In the genomic region with DNA sequence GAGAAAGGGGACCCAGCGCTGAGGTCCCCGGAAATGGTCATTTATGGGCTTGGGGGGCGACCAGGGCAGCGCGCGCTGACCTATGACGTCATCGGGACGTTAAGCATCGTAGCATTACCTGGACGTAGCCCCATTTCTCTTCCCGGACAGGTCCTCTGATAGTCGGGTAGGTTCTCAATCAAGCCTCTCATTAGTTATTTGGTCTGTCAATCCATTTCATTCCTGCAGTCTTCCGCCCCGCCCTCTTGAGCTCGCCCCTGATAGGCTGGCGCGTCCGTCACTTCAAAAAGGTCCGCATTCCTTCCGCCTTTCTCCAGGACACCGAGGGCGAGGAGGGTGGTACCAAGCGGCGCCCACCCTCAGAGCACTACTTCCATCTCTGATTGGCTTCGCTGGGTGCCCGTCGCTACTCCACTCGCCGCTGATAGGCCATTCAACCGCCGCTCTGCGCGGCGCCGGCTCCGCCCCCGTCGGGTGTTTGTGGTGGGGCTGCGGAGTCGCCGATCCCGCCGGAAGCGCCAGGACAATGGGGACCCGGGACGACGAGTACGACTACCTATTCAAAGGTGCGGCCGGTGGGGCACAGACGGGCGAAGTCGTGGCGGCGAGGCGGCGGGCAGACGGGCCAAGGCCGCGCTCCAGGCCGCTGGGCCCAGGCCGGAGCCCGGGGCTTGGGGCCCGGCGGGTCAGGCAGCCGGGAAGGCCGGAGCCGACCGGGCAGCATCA, we compare ENCODE assay signal across 1 cellular context.
A peak's percentile ranks its signal among the peaks of the same experiment; 100 is the strongest.
TF ChIP-seq lines count a peak whose summit lies in the region.

A gene (plus strand): TSS at position 470 of the 726 bp plus-strand sequence. CDS start 57 bp downstream, at position 527.

TF ChIP-seq in HEK293, 187 proteins besides CTCF, POLR2A, EP300 and RAD21 (continued from another document and continues in another):
- TF ChIP-seq, protein P1, sequence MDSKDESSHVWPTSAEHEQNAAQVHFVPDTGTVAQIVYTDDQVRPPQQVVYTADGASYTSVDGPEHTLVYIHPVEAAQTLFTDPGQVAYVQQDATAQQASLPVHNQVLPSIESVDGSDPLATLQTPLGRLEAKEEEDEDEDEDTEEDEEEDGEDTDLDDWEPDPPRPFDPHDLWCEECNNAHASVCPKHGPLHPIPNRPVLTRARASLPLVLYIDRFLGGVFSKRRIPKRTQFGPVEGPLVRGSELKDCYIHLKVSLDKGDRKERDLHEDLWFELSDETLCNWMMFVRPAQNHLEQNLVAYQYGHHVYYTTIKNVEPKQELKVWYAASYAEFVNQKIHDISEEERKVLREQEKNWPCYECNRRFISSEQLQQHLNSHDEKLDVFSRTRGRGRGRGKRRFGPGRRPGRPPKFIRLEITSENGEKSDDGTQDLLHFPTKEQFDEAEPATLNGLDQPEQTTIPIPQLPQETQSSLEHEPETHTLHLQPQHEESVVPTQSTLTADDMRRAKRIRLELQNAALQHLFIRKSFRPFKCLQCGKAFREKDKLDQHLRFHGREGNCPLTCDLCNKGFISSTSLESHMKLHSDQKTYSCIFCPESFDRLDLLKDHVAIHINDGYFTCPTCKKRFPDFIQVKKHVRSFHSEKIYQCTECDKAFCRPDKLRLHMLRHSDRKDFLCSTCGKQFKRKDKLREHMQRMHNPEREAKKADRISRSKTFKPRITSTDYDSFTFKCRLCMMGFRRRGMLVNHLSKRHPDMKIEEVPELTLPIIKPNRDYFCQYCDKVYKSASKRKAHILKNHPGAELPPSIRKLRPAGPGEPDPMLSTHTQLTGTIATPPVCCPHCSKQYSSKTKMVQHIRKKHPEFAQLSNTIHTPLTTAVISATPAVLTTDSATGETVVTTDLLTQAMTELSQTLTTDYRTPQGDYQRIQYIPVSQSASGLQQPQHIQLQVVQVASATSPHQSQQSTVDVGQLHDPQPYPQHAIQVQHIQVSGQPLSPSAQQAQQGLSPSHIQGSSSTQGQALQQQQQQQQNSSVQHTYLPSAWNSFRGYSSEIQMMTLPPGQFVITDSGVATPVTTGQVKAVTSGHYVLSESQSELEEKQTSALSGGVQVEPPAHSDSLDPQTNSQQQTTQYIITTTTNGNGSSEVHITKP (tag by site-specific recombination; IDR thresholded peaks at IDR 0.05) = peak; percentile 66
- TF ChIP-seq EGR2 (tag by site-specific recombination; IDR thresholded peaks at IDR 0.05; ENCODE audit: low read depth) = peak; percentile 46
- peak; percentile 79; the same call in 1 of the 2 replicates for TF ChIP-seq ZNF76 (tag by site-specific recombination; IDR thresholded peaks at IDR 0.05; ENCODE audit: borderline replicate concordance, low read depth)
- TF ChIP-seq ZBTB17 (tag by site-specific recombination; IDR thresholded peaks at IDR 0.05) = peak; percentile 73
- peak; percentile 21; the same call in 1 of the 2 replicates for TF ChIP-seq WT1 (tag by site-specific recombination; IDR thresholded peaks at IDR 0.05)
- TF ChIP-seq KLF16 (tag by site-specific recombination; IDR thresholded peaks at IDR 0.05) = peak; percentile 94
- no peak for TF ChIP-seq ZNF558 (tag by site-specific recombination; IDR thresholded peaks at IDR 0.05)
- peak; percentile 19; the same call in 1 of the 2 replicates for TF ChIP-seq ZIC2 (tag by site-specific recombination; IDR thresholded peaks at IDR 0.05)
- TF ChIP-seq, protein P2, sequence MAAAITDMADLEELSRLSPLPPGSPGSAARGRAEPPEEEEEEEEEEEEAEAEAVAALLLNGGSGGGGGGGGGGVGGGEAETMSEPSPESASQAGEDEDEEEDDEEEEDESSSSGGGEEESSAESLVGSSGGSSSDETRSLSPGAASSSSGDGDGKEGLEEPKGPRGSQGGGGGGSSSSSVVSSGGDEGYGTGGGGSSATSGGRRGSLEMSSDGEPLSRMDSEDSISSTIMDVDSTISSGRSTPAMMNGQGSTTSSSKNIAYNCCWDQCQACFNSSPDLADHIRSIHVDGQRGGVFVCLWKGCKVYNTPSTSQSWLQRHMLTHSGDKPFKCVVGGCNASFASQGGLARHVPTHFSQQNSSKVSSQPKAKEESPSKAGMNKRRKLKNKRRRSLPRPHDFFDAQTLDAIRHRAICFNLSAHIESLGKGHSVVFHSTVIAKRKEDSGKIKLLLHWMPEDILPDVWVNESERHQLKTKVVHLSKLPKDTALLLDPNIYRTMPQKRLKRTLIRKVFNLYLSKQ (tag by site-specific recombination; IDR thresholded peaks at IDR 0.05; ENCODE audit: borderline replicate concordance) = no peak
- no peak for TF ChIP-seq ZNF121 (tag by site-specific recombination; IDR thresholded peaks at IDR 0.05)
- TF ChIP-seq, protein P3, sequence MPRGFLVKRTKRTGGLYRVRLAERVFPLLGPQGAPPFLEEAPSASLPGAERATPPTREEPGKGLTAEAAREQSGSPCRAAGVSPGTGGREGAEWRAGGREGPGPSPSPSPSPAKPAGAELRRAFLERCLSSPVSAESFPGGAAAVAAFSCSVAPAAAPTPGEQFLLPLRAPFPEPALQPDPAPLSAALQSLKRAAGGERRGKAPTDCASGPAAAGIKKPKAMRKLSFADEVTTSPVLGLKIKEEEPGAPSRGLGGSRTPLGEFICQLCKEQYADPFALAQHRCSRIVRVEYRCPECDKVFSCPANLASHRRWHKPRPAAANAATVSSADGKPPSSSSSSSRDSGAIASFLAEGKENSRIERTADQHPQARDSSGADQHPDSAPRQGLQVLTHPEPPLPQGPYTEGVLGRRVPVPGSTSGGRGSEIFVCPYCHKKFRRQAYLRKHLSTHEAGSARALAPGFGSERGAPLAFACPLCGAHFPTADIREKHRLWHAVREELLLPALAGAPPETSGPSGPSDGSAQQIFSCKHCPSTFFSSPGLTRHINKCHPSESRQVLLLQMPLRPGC (tag by site-specific recombination; IDR thresholded peaks at IDR 0.05) = peak; percentile 97
- TF ChIP-seq ZNF184 (tag by site-specific recombination; IDR thresholded peaks at IDR 0.05) = 0 out of 2 replicates have a peak, but pooled peaks have one; percentile 63
- TF ChIP-seq, protein P4, sequence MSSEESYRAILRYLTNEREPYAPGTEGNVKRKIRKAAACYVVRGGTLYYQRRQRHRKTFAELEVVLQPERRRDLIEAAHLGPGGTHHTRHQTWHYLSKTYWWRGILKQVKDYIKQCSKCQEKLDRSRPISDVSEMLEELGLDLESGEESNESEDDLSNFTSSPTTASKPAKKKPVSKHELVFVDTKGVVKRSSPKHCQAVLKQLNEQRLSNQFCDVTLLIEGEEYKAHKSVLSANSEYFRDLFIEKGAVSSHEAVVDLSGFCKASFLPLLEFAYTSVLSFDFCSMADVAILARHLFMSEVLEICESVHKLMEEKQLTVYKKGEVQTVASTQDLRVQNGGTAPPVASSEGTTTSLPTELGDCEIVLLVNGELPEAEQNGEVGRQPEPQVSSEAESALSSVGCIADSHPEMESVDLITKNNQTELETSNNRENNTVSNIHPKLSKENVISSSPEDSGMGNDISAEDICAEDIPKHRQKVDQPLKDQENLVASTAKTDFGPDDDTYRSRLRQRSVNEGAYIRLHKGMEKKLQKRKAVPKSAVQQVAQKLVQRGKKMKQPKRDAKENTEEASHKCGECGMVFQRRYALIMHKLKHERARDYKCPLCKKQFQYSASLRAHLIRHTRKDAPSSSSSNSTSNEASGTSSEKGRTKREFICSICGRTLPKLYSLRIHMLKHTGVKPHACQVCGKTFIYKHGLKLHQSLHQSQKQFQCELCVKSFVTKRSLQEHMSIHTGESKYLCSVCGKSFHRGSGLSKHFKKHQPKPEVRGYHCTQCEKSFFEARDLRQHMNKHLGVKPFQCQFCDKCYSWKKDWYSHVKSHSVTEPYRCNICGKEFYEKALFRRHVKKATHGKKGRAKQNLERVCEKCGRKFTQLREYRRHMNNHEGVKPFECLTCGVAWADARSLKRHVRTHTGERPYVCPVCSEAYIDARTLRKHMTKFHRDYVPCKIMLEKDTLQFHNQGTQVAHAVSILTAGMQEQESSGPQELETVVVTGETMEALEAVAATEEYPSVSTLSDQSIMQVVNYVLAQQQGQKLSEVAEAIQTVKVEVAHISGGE (tag by site-specific recombination; conservative IDR thresholded peaks at IDR 0.05; ENCODE audit: low read depth) = peak; percentile 70
- TF ChIP-seq, protein P5, sequence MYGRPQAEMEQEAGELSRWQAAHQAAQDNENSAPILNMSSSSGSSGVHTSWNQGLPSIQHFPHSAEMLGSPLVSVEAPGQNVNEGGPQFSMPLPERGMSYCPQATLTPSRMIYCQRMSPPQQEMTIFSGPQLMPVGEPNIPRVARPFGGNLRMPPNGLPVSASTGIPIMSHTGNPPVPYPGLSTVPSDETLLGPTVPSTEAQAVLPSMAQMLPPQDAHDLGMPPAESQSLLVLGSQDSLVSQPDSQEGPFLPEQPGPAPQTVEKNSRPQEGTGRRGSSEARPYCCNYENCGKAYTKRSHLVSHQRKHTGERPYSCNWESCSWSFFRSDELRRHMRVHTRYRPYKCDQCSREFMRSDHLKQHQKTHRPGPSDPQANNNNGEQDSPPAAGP (tag by site-specific recombination; IDR thresholded peaks at IDR 0.05) = peak; percentile 97; the same call in 1 of the 2 replicates
- TF ChIP-seq IKZF3 (tag by site-specific recombination; IDR thresholded peaks at IDR 0.05) = peak; percentile 87
- TF ChIP-seq ZNF677 (tag by site-specific recombination; IDR thresholded peaks at IDR 0.05) = peak; percentile 65; the same call in 1 of the 2 replicates
- TF ChIP-seq ZXDB (tag by site-specific recombination; IDR thresholded peaks at IDR 0.05) = peak; percentile 96
- no peak for TF ChIP-seq ZBTB48 (tag by site-specific recombination; IDR thresholded peaks at IDR 0.05)
- peak; percentile 79 for TF ChIP-seq ZNF335 (tag by site-specific recombination; conservative IDR thresholded peaks at IDR 0.05)
- TF ChIP-seq ZNF16 (tag by site-specific recombination; IDR thresholded peaks at IDR 0.05; ENCODE audit: low read depth) = no peak
- TF ChIP-seq ZNF510 (tag by site-specific recombination; IDR thresholded peaks at IDR 0.05; ENCODE audit: insufficient replicate concordance) = no peak
- peak; percentile 71 for TF ChIP-seq GLIS1 (tag by site-specific recombination; IDR thresholded peaks at IDR 0.05)
- no peak for TF ChIP-seq ZNF548 (tag by site-specific recombination; IDR thresholded peaks at IDR 0.05)
- TF ChIP-seq HOXC10 (CRISPR knock-in tag; IDR thresholded peaks at IDR 0.05) = 0 out of 2 replicates have a peak, but pooled peaks have one; percentile 68
- peak; percentile 92; the same call in 1 of the 2 replicates for TF ChIP-seq ZNF561 (tag by site-specific recombination; IDR thresholded peaks at IDR 0.05; ENCODE audit: borderline replicate concordance)
- TF ChIP-seq ZNF341 (tag by site-specific recombination; IDR thresholded peaks at IDR 0.05; ENCODE audit: low read depth) = peak; percentile 72
- TF ChIP-seq ZNF654 (tag by site-specific recombination; IDR thresholded peaks at IDR 0.05; ENCODE audit: low read depth) = no peak
- TF ChIP-seq, protein P6, sequence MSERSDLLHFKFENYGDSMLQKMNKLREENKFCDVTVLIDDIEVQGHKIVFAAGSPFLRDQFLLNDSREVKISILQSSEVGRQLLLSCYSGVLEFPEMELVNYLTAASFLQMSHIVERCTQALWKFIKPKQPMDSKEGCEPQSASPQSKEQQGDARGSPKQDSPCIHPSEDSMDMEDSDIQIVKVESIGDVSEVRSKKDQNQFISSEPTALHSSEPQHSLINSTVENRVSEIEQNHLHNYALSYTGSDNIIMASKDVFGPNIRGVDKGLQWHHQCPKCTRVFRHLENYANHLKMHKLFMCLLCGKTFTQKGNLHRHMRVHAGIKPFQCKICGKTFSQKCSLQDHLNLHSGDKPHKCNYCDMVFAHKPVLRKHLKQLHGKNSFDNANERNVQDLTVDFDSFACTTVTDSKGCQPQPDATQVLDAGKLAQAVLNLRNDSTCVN (tag by site-specific recombination; optimal IDR thresholded peaks at IDR 0.05) = peak; percentile 87
- 0 out of 2 replicates have a peak, but pooled peaks have one; percentile 4 for TF ChIP-seq FEZF1 (tag by site-specific recombination; IDR thresholded peaks at IDR 0.05)
- TF ChIP-seq RBAK (tag by site-specific recombination; IDR thresholded peaks at IDR 0.05) = no peak
- peak; percentile 91; the same call in 1 of the 2 replicates for TF ChIP-seq ZNF324 (tag by site-specific recombination; IDR thresholded peaks at IDR 0.05)
- peak; percentile 99 for TF ChIP-seq SP3 (tag by site-specific recombination; IDR thresholded peaks at IDR 0.05)
- peak; percentile 99 for TF ChIP-seq BCL11A (tag by site-specific recombination; IDR thresholded peaks at IDR 0.05; ENCODE audit: low read depth)
- no peak for TF ChIP-seq ZNF169 (tag by site-specific recombination; IDR thresholded peaks at IDR 0.05)
- TF ChIP-seq, protein P7, sequence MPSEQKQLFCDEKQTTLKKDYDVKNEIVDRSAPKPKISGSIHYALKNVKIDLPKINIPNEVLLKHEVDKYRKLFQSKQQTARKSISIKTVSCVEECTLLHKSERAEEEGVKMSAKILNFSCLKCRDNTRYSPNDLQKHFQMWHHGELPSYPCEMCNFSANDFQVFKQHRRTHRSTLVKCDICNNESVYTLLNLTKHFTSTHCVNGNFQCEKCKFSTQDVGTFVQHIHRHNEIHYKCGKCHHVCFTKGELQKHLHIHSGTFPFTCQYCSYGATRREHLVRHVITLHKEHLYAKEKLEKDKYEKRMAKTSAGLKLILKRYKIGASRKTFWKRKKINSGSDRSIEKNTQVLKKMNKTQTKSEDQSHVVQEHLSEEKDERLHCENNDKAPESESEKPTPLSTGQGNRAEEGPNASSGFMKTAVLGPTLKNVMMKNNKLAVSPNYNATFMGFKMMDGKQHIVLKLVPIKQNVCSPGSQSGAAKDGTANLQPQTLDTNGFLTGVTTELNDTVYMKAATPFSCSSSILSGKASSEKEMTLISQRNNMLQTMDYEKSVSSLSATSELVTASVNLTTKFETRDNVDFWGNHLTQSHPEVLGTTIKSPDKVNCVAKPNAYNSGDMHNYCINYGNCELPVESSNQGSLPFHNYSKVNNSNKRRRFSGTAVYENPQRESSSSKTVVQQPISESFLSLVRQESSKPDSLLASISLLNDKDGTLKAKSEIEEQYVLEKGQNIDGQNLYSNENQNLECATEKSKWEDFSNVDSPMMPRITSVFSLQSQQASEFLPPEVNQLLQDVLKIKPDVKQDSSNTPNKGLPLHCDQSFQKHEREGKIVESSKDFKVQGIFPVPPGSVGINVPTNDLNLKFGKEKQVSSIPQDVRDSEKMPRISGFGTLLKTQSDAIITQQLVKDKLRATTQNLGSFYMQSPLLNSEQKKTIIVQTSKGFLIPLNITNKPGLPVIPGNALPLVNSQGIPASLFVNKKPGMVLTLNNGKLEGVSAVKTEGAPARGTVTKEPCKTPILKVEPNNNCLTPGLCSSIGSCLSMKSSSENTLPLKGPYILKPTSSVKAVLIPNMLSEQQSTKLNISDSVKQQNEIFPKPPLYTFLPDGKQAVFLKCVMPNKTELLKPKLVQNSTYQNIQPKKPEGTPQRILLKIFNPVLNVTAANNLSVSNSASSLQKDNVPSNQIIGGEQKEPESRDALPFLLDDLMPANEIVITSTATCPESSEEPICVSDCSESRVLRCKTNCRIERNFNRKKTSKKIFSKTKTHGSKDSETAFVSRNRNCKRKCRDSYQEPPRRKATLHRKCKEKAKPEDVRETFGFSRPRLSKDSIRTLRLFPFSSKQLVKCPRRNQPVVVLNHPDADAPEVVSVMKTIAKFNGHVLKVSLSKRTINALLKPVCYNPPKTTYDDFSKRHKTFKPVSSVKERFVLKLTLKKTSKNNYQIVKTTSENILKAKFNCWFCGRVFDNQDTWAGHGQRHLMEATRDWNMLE (tag by site-specific recombination; conservative IDR thresholded peaks at IDR 0.05; ENCODE audit: low read depth) = peak; percentile 57
